8 cellular contexts compared by ENCODE assay signal in genomic region chr14:63770187-63770807, GRCh38. TPM values are rescaled to one million over a fixed set of nuclear protein-coding genes. Genes with fewer than 3 reads are reported as not detected.
DNase-seq lines count a peak whose midpoint lies in the region; ATAC-seq, FAIRE-seq and TF ChIP-seq lines count a peak whose summit lies in the region.

No MANE protein-coding gene starts in this region.

- intact Hi-C loops in left cardiac atrium (cut with DNase I): no loop called here
- intact Hi-C loops in posterior vena cava (cut with DNase I): no loop called here

- TF ChIP-seq POLR2A in Peyer's patch (IDR thresholded peaks at IDR 0.05) (no peak), GM12891 (IDR thresholded peaks at IDR 0.05; ENCODE audit: low read depth, low read length) (no peak)

- H3K36me3 ChIP-seq in GM06990 (ENCODE audit: control insufficient read depth, insufficient read depth, low read length): no peaks in the 10 kb centered on the region
- no peaks in the 10 kb centered on the region for H3K36me3 ChIP-seq in Peyer's patch

- H3K36me3 Mint-ChIP-seq in activated naive CD4-positive, alpha-beta T cell treated with anti-CD3 and anti-CD28 coated beads, Interleukin-2, amount 10 ng/mL, durations not matched to agents 7 days and 5 days: no peaks in the 10 kb centered on the region

- H3K9me3 Mint-ChIP-seq in activated naive CD4-positive, alpha-beta T cell treated with anti-CD3 and anti-CD28 coated beads, Interleukin-2, amount 10 ng/mL, durations not matched to agents 7 days and 5 days: no peaks in the 10 kb centered on the region

- DNase-seq in GM06990 (ENCODE audit: extremely low read depth, insufficient read length) (no peak), Peyer's patch (peak in 2 of 3 donors; percentile 71 to 83), left cardiac atrium (peak; percentile 34), posterior vena cava (ENCODE audit: low spot score) (no peak), GM12891 (ENCODE audit: insufficient read length, low spot score) (no peak)
- peak; percentile 73 for DNase-seq in activated naive CD4-positive, alpha-beta T cell treated with anti-CD3 and anti-CD28 coated beads, Interleukin-2, amount 10 ng/mL, durations not matched to agents 7 days and 5 days
- DNase-seq in stimulated activated CD4-positive, alpha-beta T cell treated with anti-CD3 and anti-CD28 coated beads, Interleukin-15, amount 100 ng/mL, for 24 hours: peak; percentile 53

- CTCF ChIA-PET in activated naive CD4-positive, alpha-beta T cell treated with anti-CD3 and anti-CD28 coated beads, Interleukin-2, amount 10 ng/mL, durations not matched to agents 7 days and 5 days (lab: Charles Lee): interaction anchor here (0.6 to 6.9 kb wide), 20 partner anchors 9 to 526 kb away, joined by 3 to 69 read pairs (median 4); partner anchors contain the start of gene PPP2R5E

- peaks cover 14% of the 10 kb centered on the region for H3K4me1 Mint-ChIP-seq in activated naive CD4-positive, alpha-beta T cell treated with anti-CD3 and anti-CD28 coated beads, Interleukin-2, amount 10 ng/mL, durations not matched to agents 7 days and 5 days

- FAIRE-seq in GM12891 (lab: Jason Lieb, UNC): no peak

- H3K27me3 Mint-ChIP-seq in activated naive CD4-positive, alpha-beta T cell treated with anti-CD3 and anti-CD28 coated beads, Interleukin-2, amount 10 ng/mL, durations not matched to agents 7 days and 5 days: no peaks in the 10 kb centered on the region

- H3K27ac Mint-ChIP-seq in activated naive CD4-positive, alpha-beta T cell treated with anti-CD3 and anti-CD28 coated beads, Interleukin-2, amount 10 ng/mL, durations not matched to agents 7 days and 5 days: no peak overlapping the region

- no peak overlapping the region for H3K4me3 Mint-ChIP-seq in activated naive CD4-positive, alpha-beta T cell treated with anti-CD3 and anti-CD28 coated beads, Interleukin-2, amount 10 ng/mL, durations not matched to agents 7 days and 5 days

- H3K27me3 ChIP-seq in GM06990 (replicated peaks; ENCODE audit: control insufficient read depth, insufficient read depth, low read length) (no peaks in the 10 kb centered on the region), Peyer's patch (no peaks in the 10 kb centered on the region)

- H3K4me1 ChIP-seq in Peyer's patch: peaks cover 0 to 3% (median 0%) of the 10 kb centered on the region in 4 donors

- TF ChIP-seq CTCF in GM06990 (IDR thresholded peaks at IDR 0.05; ENCODE audit: insufficient read depth, low read length, poor library complexity, severe bottlenecking): peak; percentile 64
- peak; percentile 42 to 78 (median 71) for TF ChIP-seq CTCF in Peyer's patch (IDR thresholded peaks at IDR 0.05)

- ATAC-seq in HG02610 (IDR thresholded peaks at IDR 0.05; ENCODE audit: unreplicated experiment) (peak; percentile 54), left cardiac atrium (peak; percentile 41 to 60)

- H3K4me3 ChIP-seq in GM06990 (replicated peaks; ENCODE audit: low read depth, low read length) (no peak overlapping the region), Peyer's patch (no peak overlapping the region)

- H3K9me3 ChIP-seq in Peyer's patch: no peaks in the 10 kb centered on the region

- H3K27ac ChIP-seq in Peyer's patch: no peak overlapping the region

TF ChIP-seq in GM12891, 5 proteins besides CTCF, POLR2A, EP300 and RAD21:
- TF ChIP-seq TAF1 (IDR thresholded peaks at IDR 0.05; ENCODE audit: low read depth, low read length) (no peak), PAX5 (IDR thresholded peaks at IDR 0.05; ENCODE audit: insufficient read depth, low read length, severe bottlenecking) (no peak), SPI1 (IDR thresholded peaks at IDR 0.05; ENCODE audit: low read depth, low read length) (no peak), POLR2AphosphoS5 (IDR thresholded peaks at IDR 0.05; ENCODE audit: low read depth, low read length) (no peak), POU2F2 (IDR thresholded peaks at IDR 0.05; ENCODE audit: low read depth, low read length) (no peak)
TF ChIP-seq in GM12891: peak in this region for 0.

RNA-seq across cellular contexts. Expression of gene SGPP1, which starts 42.4 kb away (rescaled TPM):
- total RNA-seq in Peyer's patch: 10 to 100 TPM; 10.9 to 21.5 (median 16.4) TPM
- total RNA-seq in left cardiac atrium: 1 to 10 TPM; 7.3 to 8.6 TPM
- total RNA-seq in posterior vena cava: 10 to 100 TPM; 16.4 to 17.7 TPM
- 7.4 TPM for polyA plus RNA-seq in GM12891 (2012; ENCODE audit: low read depth, missing spikeins)

Comparison
In these comparisons a context has a peak if more than half of its experiments do, and no peak if none do; other contexts are left out.
1. DNase-seq: peak in Peyer's patch (2 of 3), activated naive CD4-positive, alpha-beta T cell treated with anti-CD3 and anti-CD28 coated beads, Interleukin-2, amount 10 ng/mL, durations not matched to agents 7 days and 5 days (single experiment), left cardiac atrium (single experiment) and stimulated activated CD4-positive, alpha-beta T cell treated with anti-CD3 and anti-CD28 coated beads, Interleukin-15, amount 100 ng/mL, for 24 hours (single experiment); none in GM06990 (single experiment), posterior vena cava (single experiment) and GM12891 (single experiment).